ENCODE assay signal across 17 cellular contexts in genomic region chr4:8617486-8618040, GRCh38. TPM values are rescaled to one million over a fixed set of nuclear protein-coding genes. Genes with fewer than 3 reads are reported as not detected.
DNase-seq lines count a peak whose midpoint lies in the region; ATAC-seq and TF ChIP-seq lines count a peak whose summit lies in the region.
"Had no signal": no experiment of that assay in that cellular context is flagged by ENCODE, and none has a peak within 500 bp of the region (broad histone marks: within the 10 kb centered on the region; RNA-seq: fewer than 3 reads in every experiment).

No MANE protein-coding gene starts in this region.

- H3K27ac ChIP-seq in heart left ventricle (no peak overlapping the region), HEK293 (ENCODE audit: extremely low read depth, low read depth, low read length) (no peak overlapping the region), right cardiac atrium (ENCODE audit: low read length) (no peak overlapping the region)
- H3K27ac ChIP-seq: BLaER1 treated with 17β-estradiol and CSF1 and Interleukin-3, amounts not matched to agents 10 nM and 100 nM had no signal

- intact Hi-C loops in heart left ventricle (cut with DNase I), result loop anchor here in 2 of 10 donors (10.0 kb wide), 2 partner anchors 267 to 297 kb away; no protein-coding TSS in a partner anchor
- intact Hi-C loops in cardiac septum (cut with DNase I), result no loop called here
- intact Hi-C loops in right cardiac atrium (cut with DNase I), result loop anchor here in 1 of 4 donors (10.0 kb wide), 1 partner anchor 297 kb away; no protein-coding TSS in a partner anchor
- intact Hi-C loops in posterior vena cava (cut with DNase I), result no loop called here

- no peaks in the 10 kb centered on the region for H3K36me3 Mint-ChIP-seq in activated T-cell treated with anti-CD3 and anti-CD28 coated beads, Interleukin-2, amount 50 U/mL, for 4 hours (ENCODE audit: insufficient read depth)

- peaks cover 0 to 6% (median 0%) of the 10 kb centered on the region in 12 donors for H3K4me1 ChIP-seq in heart left ventricle
- H3K4me1 ChIP-seq in HEK293 (ENCODE audit: control insufficient read depth, insufficient read depth, low read length), result no peaks in the 10 kb centered on the region
- H3K4me1 ChIP-seq in right cardiac atrium (ENCODE audit: control insufficient read depth, insufficient read depth, low read length), result no peaks in the 10 kb centered on the region
- H3K4me1 ChIP-seq: HAP-1 had no signal

- ATAC-seq in heart left ventricle (no peak), right cardiac atrium (no peak)
- no peak for ATAC-seq in activated T-cell treated with anti-CD3 and anti-CD28 coated beads, Interleukin-2, amount 50 U/mL, for 4 hours
- ATAC-seq: HepG2 had no signal

- TF ChIP-seq CTCF in heart left ventricle (IDR thresholded peaks at IDR 0.05), result no peak
- no peak for TF ChIP-seq CTCF in HEK293 (tag by site-specific recombination; IDR thresholded peaks at IDR 0.05)
- TF ChIP-seq CTCF in GM20000 (IDR thresholded peaks at IDR 0.05; ENCODE audit: extremely low read depth, missing control alignments), result no peak

- H3K27me3 ChIP-seq in heart left ventricle, result peaks cover 0 to 18% (median 0%) of the 10 kb centered on the region in 9 donors
- H3K27me3 ChIP-seq in right cardiac atrium (ENCODE audit: control insufficient read depth, insufficient read depth), result no peaks in the 10 kb centered on the region

- H3K9me3 Mint-ChIP-seq in activated T-cell treated with anti-CD3 and anti-CD28 coated beads, Interleukin-2, amount 50 U/mL, for 4 hours, result no peaks in the 10 kb centered on the region
- H3K9me3 Mint-ChIP-seq: CD4-positive, alpha-beta T cell; HFFc6 had no signal

- H3K4me3 Mint-ChIP-seq in activated T-cell treated with anti-CD3 and anti-CD28 coated beads, Interleukin-2, amount 50 U/mL, for 4 hours, result no peak overlapping the region
- H3K4me3 Mint-ChIP-seq: CD4-positive, alpha-beta T cell; HFFc6 had no signal

- H3K4me1 Mint-ChIP-seq in activated T-cell treated with anti-CD3 and anti-CD28 coated beads, Interleukin-2, amount 50 U/mL, for 4 hours (ENCODE audit: low read depth), result no peaks in the 10 kb centered on the region

- H3K9me3 ChIP-seq in heart left ventricle (no peaks in the 10 kb centered on the region), HEK293 (ENCODE audit: control insufficient read depth, insufficient read depth, low read depth, low read length) (no peaks in the 10 kb centered on the region), right cardiac atrium (ENCODE audit: control insufficient read depth, low read length) (no peaks in the 10 kb centered on the region)
- H3K9me3 ChIP-seq: BLaER1 treated with 17β-estradiol and CSF1 and Interleukin-3, amounts not matched to agents 10 nM and 100 nM; HAP-1 had no signal

- 63 to 69% (median 67%) methylated on average over 21 of the region's 21 CpGs for WGBS in heart left ventricle, 4 donors
- 73% methylated on average over 21 of the region's 21 CpGs for WGBS in right cardiac atrium

- H3K4me3 ChIP-seq in heart left ventricle (no peak overlapping the region), HEK293 (ENCODE audit: low read depth, low read length) (no peak overlapping the region), right cardiac atrium (ENCODE audit: low read length) (no peak overlapping the region)
- H3K4me3 ChIP-seq: BLaER1 treated with 17β-estradiol and CSF1 and Interleukin-3, amounts not matched to agents 10 nM and 100 nM; HAP-1 had no signal

- DNase-seq in heart left ventricle, result peak in 3 of 5 donors; percentile 9 to 33 (median 17)
- no peak for DNase-seq in cardiac septum (ENCODE audit: low spot score)
- peak in 2 of 3 donors; percentile 9 to 33 for DNase-seq in right cardiac atrium
- peak; percentile 52 for DNase-seq in posterior vena cava (ENCODE audit: low spot score)
- DNase-seq in activated T-cell treated with anti-CD3 and anti-CD28 coated beads, Interleukin-2, amount 50 U/mL, for 4 hours, result no peak
- DNase-seq in activated CD4-positive, CD25-positive, alpha-beta regulatory T cell (lab: John Stamatoyannopoulos, UW), result no peak
- no peak for DNase-seq in GM20000 (ENCODE audit: low spot score)
- DNase-seq: ACHN; CD4-positive, alpha-beta T cell; DMS79; GOT3; HFFc6 had no signal

- H3K36me3 ChIP-seq in heart left ventricle (no peaks in the 10 kb centered on the region), HEK293 (ENCODE audit: control insufficient read depth in 2 of 2, insufficient read depth in 1 of 2, low read length in 2 of 2) (no peaks in the 10 kb centered on the region)
- H3K36me3 ChIP-seq: BLaER1 treated with 17β-estradiol and CSF1 and Interleukin-3, amounts not matched to agents 10 nM and 100 nM; HAP-1 had no signal

- no peak for TF ChIP-seq POLR2A in heart left ventricle (IDR thresholded peaks at IDR 0.05)

- POLR2A ChIA-PET in HEK293 (lab: Yijun Ruan, JAX), result no interaction called here

- no peaks in the 10 kb centered on the region for H3K27me3 Mint-ChIP-seq in activated T-cell treated with anti-CD3 and anti-CD28 coated beads, Interleukin-2, amount 50 U/mL, for 4 hours (ENCODE audit: low read depth)
- H3K27me3 Mint-ChIP-seq: CD4-positive, alpha-beta T cell had no signal

- CTCF ChIA-PET in HEK293 (lab: Yijun Ruan, JAX), result interaction anchor here (1.3 kb wide), 1 partner anchor 10 kb away, joined by 6 read pairs; no protein-coding TSS in a partner anchor

TF ChIP-seq in HEK293, 187 proteins besides CTCF, POLR2A, EP300 and RAD21:
- TF ChIP-seq ZIC2 (tag by site-specific recombination; IDR thresholded peaks at IDR 0.05), result peak; percentile 77
- no peak for TF ChIP-seq ZNF555 (tag by site-specific recombination; conservative IDR thresholded peaks at IDR 0.05)
- 0 out of 2 replicates have a peak, but pooled peaks have one; percentile 18 for TF ChIP-seq EGR2 (tag by site-specific recombination; IDR thresholded peaks at IDR 0.05; ENCODE audit: low read depth)
- no peak for TF ChIP-seq ZNF621 (tag by site-specific recombination; IDR thresholded peaks at IDR 0.05)
- no peak for TF ChIP-seq ZNF529 (tag by site-specific recombination; IDR thresholded peaks at IDR 0.05; ENCODE audit: insufficient replicate concordance)
- TF ChIP-seq AEBP2 (tag by site-specific recombination; IDR thresholded peaks at IDR 0.05; ENCODE audit: borderline replicate concordance), result no peak
- 0 out of 2 replicates have a peak, but pooled peaks have one; percentile 33 for TF ChIP-seq ZFHX2 (tag by site-specific recombination; conservative IDR thresholded peaks at IDR 0.05)

RNA-seq across cellular contexts. Expression of gene CPZ, which starts 25.0 kb away (rescaled TPM):
- total RNA-seq in heart left ventricle (1 to 10 TPM in 1 of 9 donors, under 1 TPM in 6, not detected in 2; 0.13 to 4.8 (median 0.29) TPM), cardiac septum (0.30 TPM), right cardiac atrium (1 to 10 TPM in 3 of 4 donors, under 1 TPM in 1; 0.34 to 1.3 (median 1.1) TPM), posterior vena cava (10 to 100 TPM in 1 of 2 donors, 1 to 10 TPM in 1; 5.3 to 15.6 TPM)
- polyA plus RNA-seq in heart left ventricle (under 1 TPM; 0.23 to 0.26 TPM), right cardiac atrium (1.5 TPM)
- not detected for total RNA-seq in activated T-cell treated with anti-CD3 and anti-CD28 coated beads, Interleukin-2, amount 50 U/mL, for 4 hours
- total RNA-seq: CD4-positive, alpha-beta T cell; G401 had no signal

RNA-seq across cellular contexts. Expression of gene GPR78, which starts 37.4 kb away (rescaled TPM):
- total RNA-seq in heart left ventricle (under 1 TPM in 1 of 9 donors, not detected in 8; 0.11 TPM), cardiac septum (not detected), right cardiac atrium (under 1 TPM in 1 of 4 donors, not detected in 3; 0.12 TPM), posterior vena cava (under 1 TPM; 0.09 to 0.10 TPM)
- polyA plus RNA-seq in heart left ventricle (not detected), right cardiac atrium (0.09 TPM)
- total RNA-seq in activated T-cell treated with anti-CD3 and anti-CD28 coated beads, Interleukin-2, amount 50 U/mL, for 4 hours, result not detected
- total RNA-seq: CD4-positive, alpha-beta T cell; G401 had no signal

Comparison
In these comparisons a context has a peak if more than half of its experiments do, and no peak if none do; other contexts are left out.
1. DNase-seq: peak in heart left ventricle (3 of 5), right cardiac atrium (2 of 3) and posterior vena cava (single experiment); none in cardiac septum (single experiment), activated T-cell treated with anti-CD3 and anti-CD28 coated beads, Interleukin-2, amount 50 U/mL, for 4 hours (single experiment), activated CD4-positive, CD25-positive, alpha-beta regulatory T cell (0 of 4) and GM20000 (single experiment).